20 cellular contexts compared by ENCODE assay signal in the genomic region with DNA sequence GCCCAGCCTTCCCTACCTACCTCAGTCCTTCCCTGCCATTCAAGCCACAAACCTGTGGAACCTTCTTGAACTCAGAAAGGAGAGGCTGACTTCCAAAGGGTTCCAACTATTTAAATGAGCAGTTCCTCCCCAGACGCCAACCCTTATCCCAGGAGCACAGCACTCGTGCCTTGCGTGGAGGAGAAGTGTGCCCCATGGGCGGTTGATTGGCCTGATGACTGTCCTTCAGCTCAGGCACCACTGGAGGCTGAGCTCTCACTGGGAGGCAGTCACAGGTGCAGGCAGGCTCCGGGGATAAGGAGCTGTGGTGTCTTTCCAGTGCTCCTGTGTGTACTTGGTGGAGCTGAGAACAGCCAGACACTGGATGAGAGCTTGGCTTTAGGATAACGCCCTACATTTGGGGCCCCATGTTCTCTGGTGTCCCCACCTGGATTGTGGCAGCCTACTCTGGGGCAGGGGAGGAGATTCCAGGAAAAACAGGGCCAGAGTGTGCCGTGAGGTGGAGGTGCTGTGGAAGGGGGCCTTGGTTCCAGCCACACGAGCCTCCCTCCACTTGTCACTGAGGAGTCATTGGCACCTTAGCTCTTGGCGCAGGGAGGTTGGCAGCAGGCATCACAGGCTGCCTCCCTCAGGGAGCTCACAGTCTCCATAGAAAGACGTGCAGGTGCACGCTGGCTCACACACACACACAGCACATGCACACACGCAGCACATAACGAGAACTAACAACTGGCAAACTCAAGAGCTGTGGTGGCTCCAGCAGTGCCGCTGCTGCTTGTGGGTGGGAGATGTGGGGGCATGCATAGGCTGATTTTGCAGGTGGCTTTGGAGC. TPM values are rescaled to one million over a fixed set of nuclear protein-coding genes. Genes with fewer than 3 reads are reported as not detected.
DNase-seq lines count a peak whose midpoint lies in the region; ATAC-seq and TF ChIP-seq lines count a peak whose summit lies in the region.
"Had no signal": no experiment of that assay in that cellular context is flagged by ENCODE, and none has a peak within 500 bp of the region (broad histone marks: within the 10 kb centered on the region; RNA-seq: fewer than 3 reads in every experiment).

No MANE protein-coding gene starts in this region.

- no peak overlapping the region for H3K27ac ChIP-seq in GM23338 (ENCODE audit: low read depth)
- H3K27ac ChIP-seq in HUES64 (ENCODE audit: low read depth, low read length) = peak overlapping the region; percentile 27; the same call in 1 of the 2 replicates
- H3K27ac ChIP-seq in esophagus muscularis mucosa (replicated peaks in 1 of 4) = no peak overlapping the region
- no peak overlapping the region for H3K27ac ChIP-seq in spleen
- H3K27ac ChIP-seq: SJCRH30 had no signal

- H3K4me1 ChIP-seq in GM23338 (ENCODE audit: insufficient read depth) = peaks cover 8% of the 10 kb centered on the region
- H3K4me1 ChIP-seq in HUES64 (ENCODE audit: insufficient read depth, low read length) = peaks cover 16% of the 10 kb centered on the region
- H3K4me1 ChIP-seq in esophagus muscularis mucosa = peaks cover 1 to 4% (median 3%) of the 10 kb centered on the region in 4 donors
- peaks cover 0 to 8% (median 2%) of the 10 kb centered on the region in 6 donors for H3K4me1 ChIP-seq in spleen
- H3K4me1 ChIP-seq: HAP-1, SJCRH30 had no signal

- no peaks in the 10 kb centered on the region for H3K27me3 ChIP-seq in GM23338 (ENCODE audit: insufficient read depth)
- H3K27me3 ChIP-seq in HUES64 (ENCODE audit: insufficient read depth, low read length) = peaks cover 6% of the 10 kb centered on the region; the same call in 1 of the 2 replicates
- peaks cover 0 to 81% (median 7%) of the 10 kb centered on the region in 4 donors for H3K27me3 ChIP-seq in esophagus muscularis mucosa
- H3K27me3 ChIP-seq in spleen (replicated peaks in 1 of 7) = peaks cover 0 to 58% (median 10%) of the 10 kb centered on the region in 7 donors

- H4K20me1 ChIP-seq in GM23338 (replicated peaks; ENCODE audit: insufficient read depth) = no peaks in the 10 kb centered on the region

- H3K27me3 Mint-ChIP-seq in GM23338 (ENCODE audit: insufficient read depth, low read depth, poor library complexity) = peaks cover 8% of the 10 kb centered on the region
- H3K27me3 Mint-ChIP-seq in natural killer cell treated with Interleukin-12 subunit alpha and Interleukin-12 subunit beta and Interleukin-15 and Interleukin-18, amount 100 ng/mL, for 72 hours = peaks cover 26 to 27% of the 10 kb centered on the region in 2 donors

- TF ChIP-seq POLR2A in esophagus muscularis mucosa (IDR thresholded peaks at IDR 0.05; ENCODE audit: low read depth) (no peak), spleen (IDR thresholded peaks at IDR 0.05) (no peak)

- H3K4me3 ChIP-seq in GM23338 (no peak overlapping the region), HUES64 (ENCODE audit: low read length) (no peak overlapping the region), esophagus muscularis mucosa (no peak overlapping the region), spleen (no peak overlapping the region)
- H3K4me3 ChIP-seq: HAP-1, SJCRH30 had no signal

- 0 out of 2 replicates have a peak, but pooled peaks cover 3% of the 10 kb centered on the region for H3F3A ChIP-seq in GM23338 (replicated peaks; ENCODE audit: low read depth)

- H3K36me3 Mint-ChIP-seq in GM23338 (ENCODE audit: low read depth) = no peaks in the 10 kb centered on the region
- H3K36me3 Mint-ChIP-seq in natural killer cell treated with Interleukin-12 subunit alpha and Interleukin-12 subunit beta and Interleukin-15 and Interleukin-18, amount 100 ng/mL, for 72 hours = no peaks in the 10 kb centered on the region

- WGBS in HUES64 = 75% methylated on average over 14 of the region's 14 CpGs
- 77% methylated on average over 10 of the region's 14 CpGs for WGBS in esophagus muscularis mucosa
- whole genome bisulfite sequencing in spleen, 5 donors = 83 to 87% (median 86%) methylated on average over 8 to 14 of the region's 14 CpGs

- no peak for TF ChIP-seq CTCF in GM23338 (conservative IDR thresholded peaks at IDR 0.05; ENCODE audit: low read depth in 2 of 2)
- TF ChIP-seq CTCF in esophagus muscularis mucosa (IDR thresholded peaks at IDR 0.05) = no peak
- TF ChIP-seq CTCF in spleen (IDR thresholded peaks at IDR 0.05 in 8 of 11, conservative IDR thresholded peaks at IDR 0.05 in 3 of 11) = no peak

- H3K36me3 ChIP-seq in GM23338 (ENCODE audit: insufficient read depth) (no peaks in the 10 kb centered on the region), HUES64 (ENCODE audit: insufficient read depth, low read length) (no peaks in the 10 kb centered on the region), esophagus muscularis mucosa (no peaks in the 10 kb centered on the region), spleen (no peaks in the 10 kb centered on the region)
- H3K36me3 ChIP-seq: HAP-1, SJCRH30 had no signal

- no peak overlapping the region for H3K4me2 ChIP-seq in GM23338

- TF ChIP-seq EP300 in esophagus muscularis mucosa (IDR thresholded peaks at IDR 0.05) = no peak

- no peaks in the 10 kb centered on the region for H3K9me2 ChIP-seq in GM23338 (ENCODE audit: insufficient read depth)

- peaks cover 30% of the 10 kb centered on the region for H3K4me1 Mint-ChIP-seq in GM23338
- peaks cover 4% of the 10 kb centered on the region in 2 donors for H3K4me1 Mint-ChIP-seq in natural killer cell treated with Interleukin-12 subunit alpha and Interleukin-12 subunit beta and Interleukin-15 and Interleukin-18, amount 100 ng/mL, for 72 hours (ENCODE audit: low read depth in 2 of 2)

- ATAC-seq in GM23338 = peak; percentile 10; the same call in 2 of the 3 replicates
- no peak for ATAC-seq in natural killer cell treated with Interleukin-12 subunit alpha and Interleukin-12 subunit beta and Interleukin-15 and Interleukin-18, amount 100 ng/mL, for 72 hours
- ATAC-seq: PC-3 had no signal

- intact Hi-C loops in esophagus muscularis mucosa (cut with DNase I) (no loop called here), spleen (cut with DNase I; ENCODE audit: low total_unique reads) (no loop called here)

- no peaks in the 10 kb centered on the region for H3K79me2 ChIP-seq in GM23338 (replicated peaks; ENCODE audit: insufficient read depth)

- H3K9me3 ChIP-seq in HUES64 (ENCODE audit: insufficient read depth, low read depth, low read length) (no peaks in the 10 kb centered on the region), esophagus muscularis mucosa (no peaks in the 10 kb centered on the region), spleen (no peaks in the 10 kb centered on the region)
- H3K9me3 ChIP-seq: HAP-1, SJCRH30 had no signal

- H2AFZ ChIP-seq in GM23338 = peak overlapping the region; percentile 88

- H3K4me3 Mint-ChIP-seq in GM23338 = no peak overlapping the region
- no peak overlapping the region for H3K4me3 Mint-ChIP-seq in natural killer cell treated with Interleukin-12 subunit alpha and Interleukin-12 subunit beta and Interleukin-15 and Interleukin-18, amount 100 ng/mL, for 72 hours
- H3K4me3 Mint-ChIP-seq: IgD-negative memory B cell had no signal

- no peaks in the 10 kb centered on the region for H3K9me3 Mint-ChIP-seq in GM23338
- no peaks in the 10 kb centered on the region for H3K9me3 Mint-ChIP-seq in natural killer cell treated with Interleukin-12 subunit alpha and Interleukin-12 subunit beta and Interleukin-15 and Interleukin-18, amount 100 ng/mL, for 72 hours
- H3K9me3 Mint-ChIP-seq: IgD-negative memory B cell had no signal

- no peak for DNase-seq in GM23338 (ENCODE audit: low spot score)
- DNase-seq in esophagus muscularis mucosa (ENCODE audit: extremely low spot score) = peak; percentile 83
- DNase-seq in spleen = peak; percentile 47
- no peak for DNase-seq in NOMO-1 treated with DMSO at 0.1 percent for 48 hours (lab: John Stamatoyannopoulos, UW; ENCODE audit: unreplicated experiment)
- DNase-seq in natural killer cell treated with Interleukin-12 subunit alpha and Interleukin-12 subunit beta and Interleukin-15 and Interleukin-18, amount 100 ng/mL, for 72 hours (ENCODE audit: low spot score) = no peak
- no peak for DNase-seq in NCI-H345 (lab: John Stamatoyannopoulos, UW)
- DNase-seq: COR-L47; DMS153; Kasumi-1; MM.1S; NCI-H1092 treated with DMSO at 0.1 percent for 48 hours; NCI-H1694; NCI-H226; NCI-H526 treated with DMSO at 0.1 percent for 48 hours; NK-92 treated with Interleukin-12 subunit alpha and Interleukin-12 subunit beta, amount 100 ng/mL, for 24 hours; PC-3; SJCRH30 had no signal

- no peak overlapping the region for H3K9ac ChIP-seq in HUES64 (ENCODE audit: low read depth, low read length)

- no peak overlapping the region for H3K27ac Mint-ChIP-seq in GM23338
- no peak overlapping the region for H3K27ac Mint-ChIP-seq in natural killer cell treated with Interleukin-12 subunit alpha and Interleukin-12 subunit beta and Interleukin-15 and Interleukin-18, amount 100 ng/mL, for 72 hours
- H3K27ac Mint-ChIP-seq: IgD-negative memory B cell had no signal

TF ChIP-seq in GM23338, 12 proteins besides CTCF, POLR2A, EP300 and RAD21 (continues in another document):
- no peak for TF ChIP-seq POLR2AphosphoS5 (IDR thresholded peaks at IDR 0.05; ENCODE audit: low read depth)

RNA-seq across cellular contexts. Expression of a gene that starts 22.8 kb away (rescaled TPM):
- total RNA-seq in GM23338 (2014; rRNA removed; shearing (Covaris generic)) = 1.0 and 2.0 TPM in 2 replicates
- polyA plus RNA-seq in GM23338 (2016; fragmentation: Nextera tagmentation; extraction: Ambion mirVana) = 0.54 and 0.57 TPM in 2 replicates
- 6.9 TPM for polyA plus RNA-seq in HUES64 (2013, experiment 1 of 2)
- 7.9 TPM for polyA plus RNA-seq in HUES64 (2013, experiment 2 of 2)
- 1 to 10 TPM; 1.5 to 6.1 (median 3.5) TPM for total RNA-seq in esophagus muscularis mucosa
- total RNA-seq in spleen = 1 to 10 TPM in 4 of 7 donors, under 1 TPM in 3; 0.23 to 2.3 (median 1.3) TPM
- polyA plus RNA-seq in spleen = under 1 TPM; 0.48 to 0.98 (median 0.52) TPM
- total RNA-seq in natural killer cell treated with Interleukin-12 subunit alpha and Interleukin-12 subunit beta and Interleukin-15 and Interleukin-18, amount 100 ng/mL, for 72 hours = not detected
- polyA plus RNA-seq: IgD-negative memory B cell had no signal

Comparison
In these comparisons a context has a peak if more than half of its experiments do, and no peak if none do; other contexts are left out.
1. DNase-seq: peak in esophagus muscularis mucosa (single experiment) and spleen (single experiment); none in GM23338 (single experiment), NOMO-1 treated with DMSO at 0.1 percent for 48 hours (single experiment), natural killer cell treated with Interleukin-12 subunit alpha and Interleukin-12 subunit beta and Interleukin-15 and Interleukin-18, amount 100 ng/mL, for 72 hours (single experiment) and NCI-H345 (single experiment).